ENCODE assay signal across 38 cellular contexts in genomic region chr5:109231331-109231730, GRCh38.
"Had no signal": no experiment of that assay in that cellular context is flagged by ENCODE, and none has a peak within 500 bp of the region (broad histone marks: within the 10 kb centered on the region; RNA-seq: fewer than 3 reads in every experiment).

No MANE protein-coding gene starts in this region.

- H3K4me1 Mint-ChIP-seq: activated naive CD4-positive, alpha-beta T cell treated with anti-CD3 and anti-CD28 coated beads, Interleukin-2, amount 10 ng/mL, durations not matched to agents 7 days and 5 days; activated naive CD4-positive, alpha-beta T cell treated with anti-CD3 and anti-CD28 coated beads, Interleukin-2, amount 50 U/mL, for 24 hours; activated naive CD8-positive, alpha-beta T cell treated with anti-CD3 and anti-CD28 coated beads for 36 hours; activated naive CD8-positive, alpha-beta T cell treated with anti-CD3 and anti-CD28 coated beads, Interleukin-2, amount 10 ng/mL, durations not matched to agents 7 days and 5 days; activated naive CD8-positive, alpha-beta T cell treated with anti-CD3 and anti-CD28 coated beads, Interleukin-2, amount 50 U/mL, for 24 hours; activated T-helper 17 cell treated with anti-CD3 and anti-CD28 coated beads, Interleukin-2, amount 50 U/mL, for 72 hours; brain; central memory CD8-positive, alpha-beta T cell had no signal

- H3K4me3 Mint-ChIP-seq: activated naive CD4-positive, alpha-beta T cell treated with anti-CD3 and anti-CD28 coated beads for 36 hours; activated naive CD4-positive, alpha-beta T cell treated with anti-CD3 and anti-CD28 coated beads, Interleukin-2, amount 10 ng/mL, durations not matched to agents 7 days and 5 days; activated naive CD4-positive, alpha-beta T cell treated with anti-CD3 and anti-CD28 coated beads, Interleukin-2, amount 50 U/mL, for 24 hours; activated naive CD8-positive, alpha-beta T cell; activated naive CD8-positive, alpha-beta T cell treated with anti-CD3 and anti-CD28 coated beads for 36 hours; activated naive CD8-positive, alpha-beta T cell treated with anti-CD3 and anti-CD28 coated beads, Interleukin-2, amount 10 ng/mL, durations not matched to agents 7 days and 5 days; activated naive CD8-positive, alpha-beta T cell treated with anti-CD3 and anti-CD28 coated beads, Interleukin-2, amount 50 U/mL, for 24 hours; activated T-cell treated with anti-CD3 and anti-CD28 coated beads, Interleukin-2, amount 50 U/mL, for 24 hours; activated T-cell treated with anti-CD3 and anti-CD28 coated beads, Interleukin-2, amount 50 U/mL, for 4 hours; activated T-cell treated with anti-CD3 and anti-CD28 coated beads, Interleukin-2, amount 50 U/mL, for 72 hours; activated T-helper 1 cell treated with anti-CD3 and anti-CD28 coated beads, Interleukin-12 subunit alpha, Interleukin-12 subunit beta, Interleukin-2, Interleukin-4 antibody, amounts not matched to agents 30 ng/mL and 10 ng/mL and 1 ng/mL, durations not matched to agents 14 hours and 24 hours and 36 hours; activated T-helper 17 cell treated with anti-CD3 and anti-CD28 coated beads, Interleukin-2, amount 50 U/mL, for 72 hours; brain; central memory CD8-positive, alpha-beta T cell had no signal

- H3K4me3 ChIP-seq: adrenal gland, ascending aorta, body of pancreas, breast epithelium, cardiac muscle cell had no signal

- H3K27me3 ChIP-seq: adrenal gland, ascending aorta, body of pancreas, brain microvascular endothelial cell, breast epithelium, cardiac muscle cell had no signal

- H3K9me3 ChIP-seq: body of pancreas had no signal

- H3K36me3 Mint-ChIP-seq: activated naive CD4-positive, alpha-beta T cell treated with anti-CD3 and anti-CD28 coated beads, Interleukin-2, amount 10 ng/mL, durations not matched to agents 7 days and 5 days; activated naive CD8-positive, alpha-beta T cell; activated naive CD8-positive, alpha-beta T cell treated with anti-CD3 and anti-CD28 coated beads, Interleukin-2, amount 10 ng/mL, durations not matched to agents 7 days and 5 days had no signal

- H3K27me3 Mint-ChIP-seq: activated naive CD4-positive, alpha-beta T cell treated with anti-CD3 and anti-CD28 coated beads, Interleukin-2, amount 10 ng/mL, durations not matched to agents 7 days and 5 days; activated naive CD4-positive, alpha-beta T cell treated with anti-CD3 and anti-CD28 coated beads, Interleukin-2, amount 50 U/mL, for 24 hours; activated naive CD8-positive, alpha-beta T cell treated with anti-CD3 and anti-CD28 coated beads for 36 hours; central memory CD8-positive, alpha-beta T cell had no signal

- DNase-seq: activated effector memory CD4-positive, alpha-beta T cell treated with anti-CD3 and anti-CD28 coated beads, Interleukin-2, amount 50 U/mL, for 16 hours; activated effector memory CD4-positive, alpha-beta T cell treated with Interleukin-2 at 50 U/mL for 16 hours; activated gamma-delta T cell; activated gamma-delta T cell treated with Interleukin-2 at 50 U/mL for 16 hours; activated naive CD4-positive, alpha-beta T cell; activated naive CD4-positive, alpha-beta T cell treated with anti-CD3 and anti-CD28 coated beads for 36 hours; activated naive CD4-positive, alpha-beta T cell treated with anti-CD3 and anti-CD28 coated beads, Interleukin-2, amount 10 ng/mL, durations not matched to agents 7 days and 5 days; activated naive CD4-positive, alpha-beta T cell treated with anti-CD3 and anti-CD28 coated beads, Interleukin-2, amount 50 U/mL, for 16 hours; activated naive CD4-positive, alpha-beta T cell treated with Interleukin-2 at 50 U/mL for 16 hours; activated naive CD8-positive, alpha-beta T cell treated with anti-CD3 and anti-CD28 coated beads for 36 hours; activated naive CD8-positive, alpha-beta T cell treated with anti-CD3 and anti-CD28 coated beads, Interleukin-2, amount 10 ng/mL, durations not matched to agents 7 days and 5 days; activated naive CD8-positive, alpha-beta T cell treated with anti-CD3 and anti-CD28 coated beads, Interleukin-2, amount 50 U/mL, for 24 hours; activated T-cell treated with anti-CD3 and anti-CD28 coated beads, Interleukin-2, amount 50 U/mL, for 1 hour; activated T-cell treated with anti-CD3 and anti-CD28 coated beads, Interleukin-2, amount 50 U/mL, for 24 hours; activated T-cell treated with anti-CD3 and anti-CD28 coated beads, Interleukin-2, amount 50 U/mL, for 4 hours; activated T-cell treated with anti-CD3 and anti-CD28 coated beads, Interleukin-2, amount 50 U/mL, for 48 hours; activated T-cell treated with anti-CD3 and anti-CD28 coated beads, Interleukin-2, amount 50 U/mL, for 72 hours; adrenal gland; amniotic stem cell; amygdala; anterior cingulate cortex; aorta; body of pancreas; brain microvascular endothelial cell; caudate nucleus; central memory CD4-positive, alpha-beta T cell; cerebellar nuclear complex had no signal

- H3K36me3 ChIP-seq: adrenal gland, ascending aorta, brain microvascular endothelial cell, breast epithelium, cardiac muscle cell had no signal

- ATAC-seq: activated naive CD4-positive, alpha-beta T cell treated with anti-CD3 and anti-CD28 coated beads, Interleukin-2, amount 50 U/mL, for 72 hours; activated naive CD8-positive, alpha-beta T cell treated with anti-CD3 and anti-CD28 coated beads, Interleukin-2, amount 50 U/mL, for 24 hours; activated T-cell treated with anti-CD3 and anti-CD28 coated beads, Interleukin-2, amount 50 U/mL, for 4 hours; activated T-cell treated with anti-CD3 and anti-CD28 coated beads, Interleukin-2, amount 50 U/mL, for 72 hours; activated T-helper 17 cell treated with anti-CD3 and anti-CD28 coated beads, Interleukin-2, amount 50 U/mL, for 72 hours; body of pancreas had no signal

- H3K4me1 ChIP-seq: adrenal gland, ascending aorta, body of pancreas, breast epithelium had no signal

- H3K27ac ChIP-seq: adrenal gland, ascending aorta, body of pancreas, brain microvascular endothelial cell, breast epithelium, cardiac muscle cell had no signal

- H3K27ac Mint-ChIP-seq: activated naive CD4-positive, alpha-beta T cell treated with anti-CD3 and anti-CD28 coated beads for 36 hours; activated naive CD4-positive, alpha-beta T cell treated with anti-CD3 and anti-CD28 coated beads, Interleukin-2, amount 10 ng/mL, durations not matched to agents 7 days and 5 days; activated naive CD4-positive, alpha-beta T cell treated with anti-CD3 and anti-CD28 coated beads, Interleukin-2, amount 50 U/mL, for 24 hours; activated naive CD4-positive, alpha-beta T cell treated with anti-CD3 and anti-CD28 coated beads, Interleukin-2, amount 50 U/mL, for 72 hours; activated naive CD8-positive, alpha-beta T cell; activated naive CD8-positive, alpha-beta T cell treated with anti-CD3 and anti-CD28 coated beads for 36 hours; activated naive CD8-positive, alpha-beta T cell treated with anti-CD3 and anti-CD28 coated beads, Interleukin-2, amount 10 ng/mL, durations not matched to agents 7 days and 5 days; activated naive CD8-positive, alpha-beta T cell treated with anti-CD3 and anti-CD28 coated beads, Interleukin-2, amount 50 U/mL, for 24 hours; activated T-cell treated with anti-CD3 and anti-CD28 coated beads, Interleukin-2, amount 50 U/mL, for 24 hours; activated T-cell treated with anti-CD3 and anti-CD28 coated beads, Interleukin-2, amount 50 U/mL, for 72 hours; activated T-helper 1 cell treated with anti-CD3 and anti-CD28 coated beads, Interleukin-12 subunit alpha, Interleukin-12 subunit beta, Interleukin-2, Interleukin-4 antibody, amounts not matched to agents 30 ng/mL and 10 ng/mL and 1 ng/mL, durations not matched to agents 14 hours and 24 hours and 36 hours; activated T-helper 17 cell treated with anti-CD3 and anti-CD28 coated beads, Interleukin-2, amount 50 U/mL, for 72 hours; activated T-helper 2 cell treated with anti-CD3 and anti-CD28 coated beads, Interferon-gamma antibody, Interleukin-2, Interleukin-4, amounts not matched to agents 10 μg/mL and 5 μg/mL and 100 μg/mL, durations not matched to agents 14 hours and 24 hours and 36 hours; brain had no signal
